In the genomic region with DNA sequence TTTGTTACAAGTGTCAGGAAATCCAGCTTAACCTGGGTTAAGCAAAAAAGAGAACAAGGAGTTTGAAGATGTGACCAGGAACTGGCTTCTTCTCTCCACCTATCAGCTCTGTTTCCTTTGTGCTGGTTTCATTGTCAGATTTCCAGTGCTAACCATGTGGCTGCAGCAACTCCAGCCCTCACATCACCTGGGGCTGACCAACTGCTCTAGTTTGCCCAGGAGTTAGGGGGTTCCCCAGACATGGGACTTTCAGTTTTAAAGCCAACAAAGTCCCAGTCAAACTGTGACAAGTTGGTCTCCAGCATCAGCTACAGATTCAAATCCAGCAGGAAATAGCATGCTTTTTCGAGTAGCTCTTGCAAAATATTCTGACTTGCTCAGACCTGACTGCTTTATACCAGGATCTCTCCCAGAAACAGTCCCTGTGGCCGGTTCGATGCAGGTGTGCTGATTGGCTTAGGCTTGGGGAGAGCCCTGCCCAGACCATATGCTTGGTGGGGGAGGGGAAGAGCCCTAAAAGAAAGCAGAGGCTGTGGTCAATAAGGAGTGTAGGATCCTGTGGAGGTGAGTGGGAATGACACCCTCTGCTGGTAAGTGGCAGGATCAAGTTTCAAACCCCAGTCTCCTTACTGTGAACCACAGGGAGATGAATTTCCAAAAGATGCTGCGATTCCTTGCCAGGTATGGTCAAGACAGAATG, we compare ENCODE assay signal across 9 cellular contexts. TPM values are rescaled to one million over a fixed set of nuclear protein-coding genes. Genes with fewer than 3 reads are reported as not detected.
DNase-seq lines count a peak whose midpoint lies in the region; ATAC-seq, FAIRE-seq and TF ChIP-seq lines count a peak whose summit lies in the region.
"Had no signal": no experiment of that assay in that cellular context is flagged by ENCODE, and none has a peak within 500 bp of the region (broad histone marks: within the 10 kb centered on the region; RNA-seq: fewer than 3 reads in every experiment).

No MANE protein-coding gene starts in this region.

- SMC1A ChIA-PET in GM12878 (lab: Charles Lee; ENCODE audit: uncharacterized antibody, unreplicated experiment): interaction anchor here (0.8 to 1.6 kb wide), 2 partner anchors 18 to 80 kb away, joined by 3 read pairs; no protein-coding TSS in a partner anchor

- H3K27me3 ChIP-seq in GM12878 (replicated peaks in 1 of 2; ENCODE audit: control insufficient read depth in 2 of 2, insufficient read depth in 2 of 2, low read length in 1 of 2): no peaks in the 10 kb centered on the region; a peak in 1 of 4 replicates
- no peaks in the 10 kb centered on the region for H3K27me3 ChIP-seq in liver (ENCODE audit: control insufficient read depth in 4 of 4, insufficient read depth in 4 of 4, low read length in 3 of 4)

- H3K4me3 ChIP-seq in GM12878 (no peak overlapping the region), liver (ENCODE audit: low read depth in 1 of 3, low read length in 3 of 3) (no peak overlapping the region)

- TF ChIP-seq CTCF in GM12878 (IDR thresholded peaks at IDR 0.05 in 2 of 3, conservative IDR thresholded peaks at IDR 0.05 in 1 of 3; ENCODE audit: control insufficient read depth in 2 of 3, extremely low read depth in 1 of 3, insufficient read depth in 1 of 3, low read depth in 3 of 3, low read length in 3 of 3) (peak; percentile 26 to 34 (median 28); a peak in 4 of 6 replicates), liver (IDR thresholded peaks at IDR 0.05; ENCODE audit: low read depth, low read length, missing input control) (peak; percentile 37)

- H3K4me1 ChIP-seq in GM12878 (ENCODE audit: control insufficient read depth, insufficient read depth, low read length): peaks cover 5% of the 10 kb centered on the region; the same call in 1 of the 2 replicates
- no peaks in the 10 kb centered on the region for H3K4me1 ChIP-seq in liver (ENCODE audit: control insufficient read depth in 4 of 4, insufficient read depth in 4 of 4, low read length in 3 of 4)

- in situ Hi-C loops in GM12878 (cut with MboI): no loop called here

- no peak overlapping the region for H3K27ac ChIP-seq in GM12878 (ENCODE audit: control insufficient read depth, insufficient read depth)
- no peak overlapping the region for H3K27ac ChIP-seq in liver (ENCODE audit: low read depth in 1 of 2, low read length in 2 of 2)

- H3K9me3 ChIP-seq in GM12878 (replicated peaks; ENCODE audit: control insufficient read depth, insufficient read depth, low read length) (no peaks in the 10 kb centered on the region), liver (ENCODE audit: control insufficient read depth in 4 of 4, low read length in 3 of 4) (no peaks in the 10 kb centered on the region)

- H3K36me3 ChIP-seq in GM12878 (ENCODE audit: control insufficient read depth in 2 of 2, insufficient read depth in 2 of 2, low read length in 1 of 2) (no peaks in the 10 kb centered on the region), liver (ENCODE audit: control insufficient read depth in 4 of 4, insufficient read depth in 3 of 4, low read depth in 1 of 4, low read length in 3 of 4) (no peaks in the 10 kb centered on the region)

- no peaks in the 10 kb centered on the region for H3K79me2 ChIP-seq in GM12878 (ENCODE audit: control insufficient read depth, insufficient read depth, low read length)

- RAD21 ChIA-PET in GM12878 (lab: Charles Lee; ENCODE audit: unreplicated experiment): interaction anchor here (2.0 kb wide), 1 partner anchor 129 kb away, joined by 8 read pairs; no protein-coding TSS in a partner anchor

- POLR2A ChIA-PET in GM12878 (lab: Charles Lee): no interaction called here

- no peak overlapping the region for H3K4me2 ChIP-seq in GM12878 (ENCODE audit: control insufficient read depth, insufficient read depth)

- TF ChIP-seq POLR2A in H54 (IDR thresholded peaks at IDR 0.05; ENCODE audit: low read depth, low read length): no peak
- no peak for TF ChIP-seq POLR2A in GM12878 (IDR thresholded peaks at IDR 0.05; ENCODE audit: low read depth, low read length)

- FAIRE-seq in H54 (lab: Jason Lieb, UNC) (no peak), GM12878 (lab: Jason Lieb, UNC) (peak; percentile 23)
- FAIRE-seq: G401.6 had no signal

- 53% methylated on average over 4 of the region's 4 CpGs for WGBS in GM12878 (ENCODE audit: insufficient coverage, insufficient replicate concordance, low lambda C conversion rate, missing lambda C conversion rate)
- WGBS in liver: 47% methylated on average over 4 of the region's 4 CpGs

- intact Hi-C loops in GM12878 (cut with micrococcal nuclease; ENCODE audit: unreplicated experiment): loop anchor here (1.0 kb wide), 1 partner anchor 130 kb away; no protein-coding TSS in a partner anchor

- H4K20me1 ChIP-seq in GM12878 (ENCODE audit: control insufficient read depth, insufficient read depth): no peaks in the 10 kb centered on the region

- DNase-seq in NCI-H345 (lab: John Stamatoyannopoulos, UW): peak; percentile 7
- DNase-seq in NCI-H345 treated with DMSO at 0.1 percent for 48 hours (lab: John Stamatoyannopoulos, UW; ENCODE audit: unreplicated experiment): no peak
- DNase-seq in H54 (ENCODE audit: insufficient read length, low spot score): peak; percentile 11
- DNase-seq in M059J (ENCODE audit: low read depth): peak; percentile 51
- peak; percentile 31 for DNase-seq in GM12878 (ENCODE audit: low read depth, low spot score)
- no peak for DNase-seq in putamen (ENCODE audit: low spot score)
- DNase-seq in COR-L47 (lab: John Stamatoyannopoulos, UW): no peak

- H3K9ac ChIP-seq in GM12878 (ENCODE audit: control insufficient read depth, insufficient read depth, low read length) (no peak overlapping the region), liver (ENCODE audit: low read depth in 1 of 2, low read length in 2 of 2) (no peak overlapping the region)

- no peak overlapping the region; the same call in 1 of the 2 replicates for H2AFZ ChIP-seq in GM12878 (ENCODE audit: control insufficient read depth, low read depth, low read length)

- BruUV-seq in GM12878 (replicated peaks; lab: Mats Ljungman, UMichigan): no TSS peak

- TF ChIP-seq RAD21 in GM12878 (IDR thresholded peaks at IDR 0.05; ENCODE audit: insufficient read depth, low read depth, low read length) (0 out of 2 replicates have a peak, but pooled peaks have one; percentile 20), liver (IDR thresholded peaks at IDR 0.05) (peak; percentile 51 to 73)

- peak; percentile 83 for ATAC-seq in GM12878

- CTCF ChIA-PET in GM12878 (lab: Yijun Ruan, JAX): interaction anchor here (0.6 to 3.1 kb wide), 7 partner anchors 13 to 801 kb away, joined by 3 to 14 read pairs (median 3); no protein-coding TSS in a partner anchor

- no peak for TF ChIP-seq EP300 in GM12878 (IDR thresholded peaks at IDR 0.05; ENCODE audit: borderline replicate concordance in 1 of 2, control insufficient read depth in 1 of 2, low read depth in 2 of 2, low read length in 2 of 2)

TF ChIP-seq in GM12878, 131 proteins besides CTCF, POLR2A, EP300 and RAD21 (continues in another document):
- peak; percentile 49; the same call in 1 of the 2 replicates for TF ChIP-seq SMC3 (IDR thresholded peaks at IDR 0.05; ENCODE audit: borderline replicate concordance, low read length)

TF ChIP-seq in liver, 16 proteins besides CTCF, POLR2A, EP300 and RAD21:
- TF ChIP-seq FOXA1 (IDR thresholded peaks at IDR 0.05): no peak
TF ChIP-seq in liver: peak in this region for 0.

RNA-seq across cellular contexts. Expression of a gene that starts 49.5 kb away (rescaled TPM):
- total RNA-seq in M059J (2014; rRNA removed; shearing (Covaris generic)): 11.4 and 14.5 TPM in 2 replicates
- not detected in 2 replicates for total RNA-seq in GM12878 (2013; cell fraction: nucleolus; rRNA removed)
- total RNA-seq in GM12878 (2014; rRNA removed) (not detected in 2 replicates), GM12878 (2014; rRNA removed; fragmentation: Illumina TruSeq; extraction: Trizol) (not detected in 2 replicates), GM12878 (2021) (not detected in 2 replicates), liver (under 1 TPM; 0.28 to 0.33 TPM)
- not detected for polyA plus RNA-seq in GM12878 (2011; ENCODE audit: low read depth)
- polyA plus RNA-seq in GM12878 (2011; rRNA removed) (0.30 and 0.49 TPM in 2 replicates), GM12878 (2014; fragmentation: Illumina TruSeq; extraction: Trizol) (0.24 TPM in 1 of 2 replicates, not detected in the other), GM12878 (2014; fragmentation: Nextera tagmentation; extraction: Ambion mirVana) (not detected), GM12878 (2014; rRNA removed) (0.03 TPM in 1 of 2 replicates, not detected in the other), GM12878 (2016; fragmentation: Nextera tagmentation; extraction: Ambion mirVana) (not detected), liver (under 1 TPM; 0.19 to 0.42 TPM)
- polyA plus RNA-seq in GM12878 (2011; cell fraction: cytosol; rRNA removed): 0.10 and 0.12 TPM in 2 replicates
- 0.15 and 0.23 TPM in 2 replicates for polyA plus RNA-seq in GM12878 (2011; cell fraction: nucleus; rRNA removed)
- 0.03 TPM in 1 of 2 replicates, not detected in the other for polyA plus RNA-seq in GM12878 (2012)
- 0.07 TPM in 1 of 2 replicates, not detected in the other for polyA minus RNA-seq in GM12878 (2011; rRNA and poly(A)+ RNA removed)
- 0.83 TPM in 1 of 2 replicates, not detected in the other for polyA minus RNA-seq in GM12878 (2011; cell fraction: cytosol; rRNA and poly(A)+ RNA removed)
- 0.19 TPM in 1 of 2 replicates, not detected in the other for polyA minus RNA-seq in GM12878 (2011; cell fraction: nucleus; rRNA and poly(A)+ RNA removed)

Comparison
In these comparisons a context has a peak if more than half of its experiments do, and no peak if none do; other contexts are left out.
1. DNase-seq: peak in NCI-H345 (single experiment), H54 (single experiment), M059J (single experiment) and GM12878 (single experiment); none in NCI-H345 treated with DMSO at 0.1 percent for 48 hours (single experiment), putamen (single experiment) and COR-L47 (single experiment).